ENCODE assay signal across 1 cellular context in the genomic region with DNA sequence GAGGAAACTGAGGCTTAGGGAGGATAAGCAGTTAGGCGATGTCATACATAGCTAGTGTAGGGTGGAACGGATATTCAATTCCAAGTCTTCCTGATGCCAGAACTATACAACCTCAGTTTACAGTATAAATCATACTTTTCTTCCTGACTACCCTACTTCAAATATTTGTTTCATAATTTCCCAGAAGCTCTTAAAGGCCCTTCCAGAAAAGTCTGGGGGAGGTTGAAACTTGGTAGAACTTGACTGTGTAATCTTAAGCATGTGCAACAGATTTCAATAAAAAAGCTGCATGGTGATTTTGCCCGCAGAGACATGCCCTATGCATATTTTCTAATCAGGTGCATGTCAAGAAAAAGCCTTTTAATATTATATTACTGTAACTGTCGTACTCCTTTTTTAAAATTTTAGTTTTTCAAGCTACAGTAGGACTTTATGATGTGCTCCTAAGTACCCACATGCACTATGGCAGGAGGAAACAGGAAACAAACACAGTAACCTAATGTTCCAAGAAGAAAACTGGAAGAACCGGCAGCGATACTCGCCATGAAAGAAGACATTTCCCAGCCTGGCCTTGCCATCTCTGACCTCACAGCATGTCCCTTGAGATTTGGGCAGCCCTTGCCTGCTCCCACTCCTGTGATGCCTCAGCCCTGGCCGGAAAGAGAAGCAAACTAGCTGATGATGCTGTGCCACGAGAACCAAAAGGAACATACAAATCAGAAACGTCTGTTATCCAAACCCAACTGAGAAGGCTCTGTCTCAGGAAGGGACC.
TF ChIP-seq lines count a peak whose summit lies in the region.

No MANE protein-coding gene starts in this region.

TF ChIP-seq in GM23338, 12 proteins besides CTCF, POLR2A, EP300 and RAD21 (continued from another document):
- TF ChIP-seq, protein P1, sequence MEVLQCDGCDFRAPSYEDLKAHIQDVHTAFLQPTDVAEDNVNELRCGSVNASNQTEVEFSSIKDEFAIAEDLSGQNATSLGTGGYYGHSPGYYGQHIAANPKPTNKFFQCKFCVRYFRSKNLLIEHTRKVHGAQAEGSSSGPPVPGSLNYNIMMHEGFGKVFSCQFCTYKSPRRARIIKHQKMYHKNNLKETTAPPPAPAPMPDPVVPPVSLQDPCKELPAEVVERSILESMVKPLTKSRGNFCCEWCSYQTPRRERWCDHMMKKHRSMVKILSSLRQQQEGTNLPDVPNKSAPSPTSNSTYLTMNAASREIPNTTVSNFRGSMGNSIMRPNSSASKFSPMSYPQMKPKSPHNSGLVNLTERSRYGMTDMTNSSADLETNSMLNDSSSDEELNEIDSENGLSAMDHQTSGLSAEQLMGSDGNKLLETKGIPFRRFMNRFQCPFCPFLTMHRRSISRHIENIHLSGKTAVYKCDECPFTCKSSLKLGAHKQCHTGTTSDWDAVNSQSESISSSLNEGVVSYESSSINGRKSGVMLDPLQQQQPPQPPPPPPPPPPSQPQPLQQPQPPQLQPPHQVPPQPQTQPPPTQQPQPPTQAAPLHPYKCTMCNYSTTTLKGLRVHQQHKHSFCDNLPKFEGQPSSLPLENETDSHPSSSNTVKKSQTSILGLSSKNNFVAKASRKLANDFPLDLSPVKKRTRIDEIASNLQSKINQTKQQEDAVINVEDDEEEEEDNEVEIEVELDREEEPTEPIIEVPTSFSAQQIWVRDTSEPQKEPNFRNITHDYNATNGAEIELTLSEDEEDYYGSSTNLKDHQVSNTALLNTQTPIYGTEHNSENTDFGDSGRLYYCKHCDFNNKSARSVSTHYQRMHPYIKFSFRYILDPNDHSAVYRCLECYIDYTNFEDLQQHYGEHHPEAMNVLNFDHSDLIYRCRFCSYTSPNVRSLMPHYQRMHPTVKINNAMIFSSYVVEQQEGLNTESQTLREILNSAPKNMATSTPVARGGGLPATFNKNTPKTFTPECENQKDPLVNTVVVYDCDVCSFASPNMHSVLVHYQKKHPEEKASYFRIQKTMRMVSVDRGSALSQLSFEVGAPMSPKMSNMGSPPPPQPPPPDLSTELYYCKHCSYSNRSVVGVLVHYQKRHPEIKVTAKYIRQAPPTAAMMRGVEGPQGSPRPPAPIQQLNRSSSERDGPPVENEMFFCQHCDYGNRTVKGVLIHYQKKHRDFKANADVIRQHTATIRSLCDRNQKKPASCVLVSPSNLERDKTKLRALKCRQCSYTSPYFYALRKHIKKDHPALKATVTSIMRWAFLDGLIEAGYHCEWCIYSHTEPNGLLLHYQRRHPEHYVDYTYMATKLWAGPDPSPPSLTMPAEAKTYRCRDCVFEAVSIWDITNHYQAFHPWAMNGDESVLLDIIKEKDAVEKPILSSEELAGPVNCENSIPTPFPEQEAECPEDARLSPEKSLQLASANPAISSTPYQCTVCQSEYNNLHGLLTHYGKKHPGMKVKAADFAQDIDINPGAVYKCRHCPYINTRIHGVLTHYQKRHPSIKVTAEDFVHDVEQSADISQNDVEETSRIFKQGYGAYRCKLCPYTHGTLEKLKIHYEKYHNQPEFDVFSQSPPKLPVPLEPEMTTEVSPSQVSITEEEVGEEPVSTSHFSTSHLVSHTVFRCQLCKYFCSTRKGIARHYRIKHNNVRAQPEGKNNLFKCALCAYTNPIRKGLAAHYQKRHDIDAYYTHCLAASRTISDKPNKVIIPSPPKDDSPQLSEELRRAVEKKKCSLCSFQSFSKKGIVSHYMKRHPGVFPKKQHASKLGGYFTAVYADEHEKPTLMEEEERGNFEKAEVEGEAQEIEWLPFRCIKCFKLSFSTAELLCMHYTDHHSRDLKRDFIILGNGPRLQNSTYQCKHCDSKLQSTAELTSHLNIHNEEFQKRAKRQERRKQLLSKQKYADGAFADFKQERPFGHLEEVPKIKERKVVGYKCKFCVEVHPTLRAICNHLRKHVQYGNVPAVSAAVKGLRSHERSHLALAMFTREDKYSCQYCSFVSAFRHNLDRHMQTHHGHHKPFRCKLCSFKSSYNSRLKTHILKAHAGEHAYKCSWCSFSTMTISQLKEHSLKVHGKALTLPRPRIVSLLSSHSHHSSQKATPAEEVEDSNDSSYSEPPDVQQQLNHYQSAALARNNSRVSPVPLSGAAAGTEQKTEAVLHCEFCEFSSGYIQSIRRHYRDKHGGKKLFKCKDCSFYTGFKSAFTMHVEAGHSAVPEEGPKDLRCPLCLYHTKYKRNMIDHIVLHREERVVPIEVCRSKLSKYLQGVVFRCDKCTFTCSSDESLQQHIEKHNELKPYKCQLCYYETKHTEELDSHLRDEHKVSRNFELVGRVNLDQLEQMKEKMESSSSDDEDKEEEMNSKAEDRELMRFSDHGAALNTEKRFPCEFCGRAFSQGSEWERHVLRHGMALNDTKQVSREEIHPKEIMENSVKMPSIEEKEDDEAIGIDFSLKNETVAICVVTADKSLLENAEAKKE (CRISPR knock-in tag; IDR thresholded peaks at IDR 0.05): no peak
- TF ChIP-seq, protein P2, sequence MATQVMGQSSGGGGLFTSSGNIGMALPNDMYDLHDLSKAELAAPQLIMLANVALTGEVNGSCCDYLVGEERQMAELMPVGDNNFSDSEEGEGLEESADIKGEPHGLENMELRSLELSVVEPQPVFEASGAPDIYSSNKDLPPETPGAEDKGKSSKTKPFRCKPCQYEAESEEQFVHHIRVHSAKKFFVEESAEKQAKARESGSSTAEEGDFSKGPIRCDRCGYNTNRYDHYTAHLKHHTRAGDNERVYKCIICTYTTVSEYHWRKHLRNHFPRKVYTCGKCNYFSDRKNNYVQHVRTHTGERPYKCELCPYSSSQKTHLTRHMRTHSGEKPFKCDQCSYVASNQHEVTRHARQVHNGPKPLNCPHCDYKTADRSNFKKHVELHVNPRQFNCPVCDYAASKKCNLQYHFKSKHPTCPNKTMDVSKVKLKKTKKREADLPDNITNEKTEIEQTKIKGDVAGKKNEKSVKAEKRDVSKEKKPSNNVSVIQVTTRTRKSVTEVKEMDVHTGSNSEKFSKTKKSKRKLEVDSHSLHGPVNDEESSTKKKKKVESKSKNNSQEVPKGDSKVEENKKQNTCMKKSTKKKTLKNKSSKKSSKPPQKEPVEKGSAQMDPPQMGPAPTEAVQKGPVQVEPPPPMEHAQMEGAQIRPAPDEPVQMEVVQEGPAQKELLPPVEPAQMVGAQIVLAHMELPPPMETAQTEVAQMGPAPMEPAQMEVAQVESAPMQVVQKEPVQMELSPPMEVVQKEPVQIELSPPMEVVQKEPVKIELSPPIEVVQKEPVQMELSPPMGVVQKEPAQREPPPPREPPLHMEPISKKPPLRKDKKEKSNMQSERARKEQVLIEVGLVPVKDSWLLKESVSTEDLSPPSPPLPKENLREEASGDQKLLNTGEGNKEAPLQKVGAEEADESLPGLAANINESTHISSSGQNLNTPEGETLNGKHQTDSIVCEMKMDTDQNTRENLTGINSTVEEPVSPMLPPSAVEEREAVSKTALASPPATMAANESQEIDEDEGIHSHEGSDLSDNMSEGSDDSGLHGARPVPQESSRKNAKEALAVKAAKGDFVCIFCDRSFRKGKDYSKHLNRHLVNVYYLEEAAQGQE (IDR thresholded peaks at IDR 0.05; ENCODE audit: unreplicated experiment): no peak
- no peak for TF ChIP-seq NANOG (IDR thresholded peaks at IDR 0.05; ENCODE audit: borderline replicate concordance)
- no peak for TF ChIP-seq EZH2 (IDR thresholded peaks at IDR 0.05; ENCODE audit: low read depth, unreplicated experiment)
- TF ChIP-seq JUNB (IDR thresholded peaks at IDR 0.05; ENCODE audit: unreplicated experiment): no peak
- TF ChIP-seq EZH2phosphoT487 (IDR thresholded peaks at IDR 0.05; ENCODE audit: unreplicated experiment): no peak
- TF ChIP-seq, protein P3, sequence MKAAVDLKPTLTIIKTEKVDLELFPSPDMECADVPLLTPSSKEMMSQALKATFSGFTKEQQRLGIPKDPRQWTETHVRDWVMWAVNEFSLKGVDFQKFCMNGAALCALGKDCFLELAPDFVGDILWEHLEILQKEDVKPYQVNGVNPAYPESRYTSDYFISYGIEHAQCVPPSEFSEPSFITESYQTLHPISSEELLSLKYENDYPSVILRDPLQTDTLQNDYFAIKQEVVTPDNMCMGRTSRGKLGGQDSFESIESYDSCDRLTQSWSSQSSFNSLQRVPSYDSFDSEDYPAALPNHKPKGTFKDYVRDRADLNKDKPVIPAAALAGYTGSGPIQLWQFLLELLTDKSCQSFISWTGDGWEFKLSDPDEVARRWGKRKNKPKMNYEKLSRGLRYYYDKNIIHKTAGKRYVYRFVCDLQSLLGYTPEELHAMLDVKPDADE (IDR thresholded peaks at IDR 0.05): no peak
- no peak for TF ChIP-seq ZNF331 (CRISPR knock-in tag; IDR thresholded peaks at IDR 0.05; ENCODE audit: low read depth)
